10 cellular contexts compared by ENCODE assay signal in genomic region chr16:88306860-88307545, GRCh38.
DNase-seq lines count a peak whose midpoint lies in the region; ATAC-seq, FAIRE-seq and TF ChIP-seq lines count a peak whose summit lies in the region.
"Had no signal": no experiment of that assay in that cellular context is flagged by ENCODE, and none has a peak within 500 bp of the region (broad histone marks: within the 10 kb centered on the region; RNA-seq: fewer than 3 reads in every experiment).

No MANE protein-coding gene starts in this region.

- CTCF ChIA-PET in K562 (lab: Yijun Ruan, JAX; ENCODE audit: low intra/inter-chr PET ratio), result no interaction called here

- peak overlapping the region; percentile 56; the same call in 1 of the 2 replicates for H3K4me2 ChIP-seq in K562 (ENCODE audit: insufficient read depth, low read length)

- H3K4me1 ChIP-seq in K562 (replicated peaks in 1 of 2; ENCODE audit: control insufficient read depth in 2 of 2, insufficient read depth in 2 of 2, low read length in 2 of 2) (peaks cover 14 to 20% of the 10 kb centered on the region in 2 experiments; a peak in 4 of 5 replicates), kidney (ENCODE audit: control insufficient read depth in 1 of 2, insufficient read depth in 1 of 2, low read depth in 1 of 2, low read length in 2 of 2) (peaks cover 0 to 6% of the 10 kb centered on the region in 2 donors), thoracic aorta (ENCODE audit: control insufficient read depth in 1 of 2, low read depth in 2 of 2) (peaks cover 11 to 40% of the 10 kb centered on the region in 2 donors)

- no peak for TF ChIP-seq POLR2A in K562 (conservative IDR thresholded peaks at IDR 0.05)

- H3K4me3 ChIP-seq in K562 (no peak overlapping the region), kidney (ENCODE audit: low read length in 2 of 2) (no peak overlapping the region), thoracic aorta (no peak overlapping the region)

- H4K20me1 ChIP-seq in K562 (replicated peaks; ENCODE audit: control insufficient read depth, insufficient read depth, low read length), result no peaks in the 10 kb centered on the region

- H3K9ac ChIP-seq in K562 (ENCODE audit: insufficient read depth in 1 of 2, low read depth in 2 of 2, low read length in 2 of 2) (no peak overlapping the region), kidney (ENCODE audit: low read length in 2 of 2) (no peak overlapping the region)

- H3K9me3 ChIP-seq in K562 (replicated peaks; ENCODE audit: control insufficient read depth, insufficient read depth, low read depth, low read length), result peaks cover 10% of the 10 kb centered on the region
- H3K9me3 ChIP-seq in kidney (ENCODE audit: control insufficient read depth in 1 of 2, low read length in 2 of 2), result peaks cover 0 to 10% of the 10 kb centered on the region in 2 donors
- H3K9me3 ChIP-seq in thoracic aorta, result no peaks in the 10 kb centered on the region

- H3K36me3 ChIP-seq in K562 (ENCODE audit: control insufficient read depth, insufficient read depth, low read length) (no peaks in the 10 kb centered on the region), kidney (ENCODE audit: control insufficient read depth in 1 of 2, insufficient read depth in 2 of 2, low read length in 2 of 2) (no peaks in the 10 kb centered on the region), thoracic aorta (no peaks in the 10 kb centered on the region)

- peak; percentile 15 for FAIRE-seq in K562 (lab: Jason Lieb, UNC)
- FAIRE-seq in kidney (lab: Jason Lieb, UNC), result no peak
- FAIRE-seq: G401.6 had no signal

- H2AFZ ChIP-seq in K562 (ENCODE audit: low read depth, low read length), result peak overlapping the region; percentile 69; the same call in 1 of the 2 replicates

- TF ChIP-seq CTCF in K562 (IDR thresholded peaks at IDR 0.05 in 2 of 3, conservative IDR thresholded peaks at IDR 0.05 in 1 of 3; ENCODE audit: insufficient read depth in 2 of 3, low read depth in 1 of 3, low read length in 3 of 3), result no peak
- TF ChIP-seq CTCF in kidney (IDR thresholded peaks at IDR 0.05; ENCODE audit: borderline replicate concordance, extremely low read depth, insufficient read depth), result no peak
- no peak for TF ChIP-seq CTCF in thoracic aorta (IDR thresholded peaks at IDR 0.05)
- no peak for TF ChIP-seq CTCF in progenitor cell of endocrine pancreas (IDR thresholded peaks at IDR 0.05; ENCODE audit: unreplicated experiment)

- DNase-seq in HK-2 (ENCODE audit: unreplicated experiment) (peak; percentile 34), K562 (ENCODE audit: extremely low read depth in 1 of 4, low spot score in 3 of 4) (no peak), kidney (peak; percentile 8), thoracic aorta (ENCODE audit: low spot score) (no peak), progenitor cell of endocrine pancreas (ENCODE audit: low spot score, unreplicated experiment) (no peak), GM19240 (ENCODE audit: insufficient read length, low spot score) (no peak)
- DNase-seq: cerebellar nuclear complex, NCI-H526 treated with DMSO at 0.1 percent for 48 hours had no signal

- 4% methylated on average over 6 of the region's 6 CpGs for WGBS in K562 (ENCODE audit: insufficient coverage, low coverage, missing lambda C conversion rate)

- no peak for TF ChIP-seq RAD21 in K562 (CRISPR knock-in tag; conservative IDR thresholded peaks at IDR 0.05 in 1 of 2, IDR thresholded peaks at IDR 0.05 in 1 of 2)

- no peaks in the 10 kb centered on the region for H3K4me1 Mint-ChIP-seq in progenitor cell of endocrine pancreas (ENCODE audit: low read depth)

- H3K27me3 ChIP-seq in K562 (ENCODE audit: control insufficient read depth in 2 of 2, insufficient read depth in 2 of 2, low read length in 2 of 2), result peaks cover 6 to 36% of the 10 kb centered on the region in 2 experiments; a peak in 3 of 5 replicates
- H3K27me3 ChIP-seq in thoracic aorta (replicated peaks; ENCODE audit: insufficient read depth), result no peaks in the 10 kb centered on the region

- H3K27ac Mint-ChIP-seq in progenitor cell of endocrine pancreas, result no peak overlapping the region

- H3K36me3 Mint-ChIP-seq in progenitor cell of endocrine pancreas (ENCODE audit: insufficient read depth), result no peaks in the 10 kb centered on the region

- no peaks in the 10 kb centered on the region for H3K79me2 ChIP-seq in K562 (ENCODE audit: control insufficient read depth, insufficient read depth, low read length)

- H3K27ac ChIP-seq in K562 (ENCODE audit: extremely low read depth, low read depth, low read length) (no peak overlapping the region), kidney (ENCODE audit: low read depth in 2 of 2, low read length in 2 of 2) (no peak overlapping the region), thoracic aorta (peak overlapping the region; percentile 46 to 49)

- H3K4me3 Mint-ChIP-seq in progenitor cell of endocrine pancreas (ENCODE audit: low read depth), result no peak overlapping the region

- H3K9me1 ChIP-seq in K562 (ENCODE audit: control insufficient read depth, insufficient read depth, low read length), result no peaks in the 10 kb centered on the region

- ATAC-seq in K562 (no peak), thoracic aorta (ENCODE audit: insufficient number of reproducible peaks, low FRiP score, low read depth) (no peak), GM21360 (IDR thresholded peaks at IDR 0.05; ENCODE audit: unreplicated experiment) (no peak)

- intact Hi-C loops in K562 (cut with micrococcal nuclease) (no loop called here), kidney (cut with DNase I) (no loop called here)

- no TSS peak for BruUV-seq in K562 (replicated peaks; lab: Mats Ljungman, UMichigan)

- in situ Hi-C loops in K562 (cut with MboI), result no loop called here

- peaks cover 8% of the 10 kb centered on the region for H3K9me3 Mint-ChIP-seq in progenitor cell of endocrine pancreas (ENCODE audit: low read depth)

- H3K27me3 Mint-ChIP-seq in progenitor cell of endocrine pancreas, result peaks cover 42% of the 10 kb centered on the region

- POLR2A ChIA-PET in K562 (lab: Yijun Ruan, JAX), result interaction anchor here (0.5 to 1.2 kb wide), 4 partner anchors 10 to 275 kb away, joined by 3 to 4 read pairs (median 3); no protein-coding TSS in a partner anchor

- TF ChIP-seq EP300 in K562 (IDR thresholded peaks at IDR 0.05; ENCODE audit: low read length), result peak; percentile 38; the same call in 1 of the 2 replicates

TF ChIP-seq in K562, 482 proteins besides CTCF, POLR2A, EP300 and RAD21 (continues in another document):
- TF ChIP-seq THRB (CRISPR knock-in tag; conservative IDR thresholded peaks at IDR 0.05) (no peak), CC2D1A (IDR thresholded peaks at IDR 0.05) (no peak), HSF4 (CRISPR knock-in tag; IDR thresholded peaks at IDR 0.05; ENCODE audit: borderline replicate concordance) (no peak), KAT8 (IDR thresholded peaks at IDR 0.05; ENCODE audit: low read depth) (no peak), SOX6 (IDR thresholded peaks at IDR 0.05) (no peak), PCBP1 (IDR thresholded peaks at IDR 0.05; ENCODE audit: low read depth, low read length, poor library complexity, severe bottlenecking) (no peak), FOXO4 (CRISPR knock-in tag; IDR thresholded peaks at IDR 0.05) (no peak), ARID1B (IDR thresholded peaks at IDR 0.05) (peak; percentile 53; the same call in 1 of the 2 replicates), ZNF445 (CRISPR knock-in tag; IDR thresholded peaks at IDR 0.05; ENCODE audit: low read depth) (no peak), NR3C1 (CRISPR knock-in tag; IDR thresholded peaks at IDR 0.05) (no peak), FOSL1 (tag; conservative IDR thresholded peaks at IDR 0.05) (peak; percentile 17; the same call in 1 of the 2 replicates), PRPF4 (IDR thresholded peaks at IDR 0.05; ENCODE audit: insufficient read depth, low read depth, low read length, poor library complexity, severe bottlenecking) (no peak), ARNT (IDR thresholded peaks at IDR 0.05) (peak in 1 of 2 experiments; percentile 56; a peak in 1 of 4 replicates), ZNF586 (CRISPR knock-in tag; conservative IDR thresholded peaks at IDR 0.05) (no peak), PHTF2 (CRISPR knock-in tag; IDR thresholded peaks at IDR 0.05) (no peak), ZNF766 (CRISPR knock-in tag; conservative IDR thresholded peaks at IDR 0.05) (0 out of 2 replicates have a peak, but pooled peaks have one; percentile 38), SMARCA4 (IDR thresholded peaks at IDR 0.05) (peak; percentile 43; the same call in 1 of the 2 replicates), HMBOX1 (IDR thresholded peaks at IDR 0.05) (no peak), ZFP36 (IDR thresholded peaks at IDR 0.05; ENCODE audit: low read depth, low read length, partially characterized antibody) (peak; percentile 62), HMGN3 (IDR thresholded peaks at IDR 0.05; ENCODE audit: borderline replicate concordance, extremely low read depth, insufficient read length, low read depth, low read length) (peak; percentile 26)

Comparison
In these comparisons a context has a peak if more than half of its experiments do, and no peak if none do; other contexts are left out.
1. DNase-seq: peak in HK-2 (single experiment) and kidney (single experiment); none in K562 (0 of 4), thoracic aorta (single experiment), progenitor cell of endocrine pancreas (single experiment) and GM19240 (single experiment).
2. H3K27ac ChIP-seq: peak in thoracic aorta (2 of 2); none in K562 (single experiment) and kidney (0 of 2).